Comparison of ENCODE assay signal across 1 cellular context in genomic region chr9:135219676-135220600, GRCh38.
TF ChIP-seq lines count a peak whose summit lies in the region.

No MANE protein-coding gene starts in this region.

TF ChIP-seq in H1, 55 proteins besides CTCF, POLR2A, EP300 and RAD21 (continued from another document):
- TF ChIP-seq, protein P1, sequence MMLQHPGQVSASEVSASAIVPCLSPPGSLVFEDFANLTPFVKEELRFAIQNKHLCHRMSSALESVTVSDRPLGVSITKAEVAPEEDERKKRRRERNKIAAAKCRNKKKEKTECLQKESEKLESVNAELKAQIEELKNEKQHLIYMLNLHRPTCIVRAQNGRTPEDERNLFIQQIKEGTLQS (IDR thresholded peaks at IDR 0.05; ENCODE audit: insufficient read depth, low read depth, low read length): no peak
- TF ChIP-seq CREB1 (IDR thresholded peaks at IDR 0.05): no peak
- no peak for TF ChIP-seq RXRA (IDR thresholded peaks at IDR 0.05; ENCODE audit: insufficient read depth, low read depth, low read length)
- TF ChIP-seq NANOG (IDR thresholded peaks at IDR 0.05; ENCODE audit: insufficient read depth, low read depth, low read length, poor library complexity, severe bottlenecking): no peak
- no peak for TF ChIP-seq MAX (IDR thresholded peaks at IDR 0.05)
- TF ChIP-seq RFX5 (IDR thresholded peaks at IDR 0.05; ENCODE audit: borderline replicate concordance, low read depth, low read length): no peak
- TF ChIP-seq KDM1A (IDR thresholded peaks at IDR 0.05; ENCODE audit: borderline replicate concordance, low read length): no peak
- no peak for TF ChIP-seq TAF7 (optimal IDR thresholded peaks at IDR 0.05; ENCODE audit: borderline replicate concordance, low read depth, low read length)
- TF ChIP-seq TBP (IDR thresholded peaks at IDR 0.05; ENCODE audit: low read depth, low read length): no peak
- no peak for TF ChIP-seq SIRT6 (IDR thresholded peaks at IDR 0.05; ENCODE audit: low read length)
- TF ChIP-seq BCL11A (IDR thresholded peaks at IDR 0.05; ENCODE audit: low read depth in 2 of 2, low read length in 2 of 2): no peak
- no peak for TF ChIP-seq CHD7 (IDR thresholded peaks at IDR 0.05; ENCODE audit: insufficient replicate concordance, low read length)
- TF ChIP-seq TCF12 (IDR thresholded peaks at IDR 0.05; ENCODE audit: low read depth, low read length): no peak
- no peak for TF ChIP-seq SIX5 (IDR thresholded peaks at IDR 0.05; ENCODE audit: low read depth, low read length)
- TF ChIP-seq EGR1 (IDR thresholded peaks at IDR 0.05; ENCODE audit: borderline replicate concordance, low read depth, low read length): no peak
- TF ChIP-seq CHD1 (IDR thresholded peaks at IDR 0.05; ENCODE audit: low read depth, low read length): no peak
- TF ChIP-seq, protein P2, sequence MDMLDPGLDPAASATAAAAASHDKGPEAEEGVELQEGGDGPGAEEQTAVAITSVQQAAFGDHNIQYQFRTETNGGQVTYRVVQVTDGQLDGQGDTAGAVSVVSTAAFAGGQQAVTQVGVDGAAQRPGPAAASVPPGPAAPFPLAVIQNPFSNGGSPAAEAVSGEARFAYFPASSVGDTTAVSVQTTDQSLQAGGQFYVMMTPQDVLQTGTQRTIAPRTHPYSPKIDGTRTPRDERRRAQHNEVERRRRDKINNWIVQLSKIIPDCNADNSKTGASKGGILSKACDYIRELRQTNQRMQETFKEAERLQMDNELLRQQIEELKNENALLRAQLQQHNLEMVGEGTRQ (IDR thresholded peaks at IDR 0.05; ENCODE audit: low read length): no peak
- no peak for TF ChIP-seq SP4 (IDR thresholded peaks at IDR 0.05; ENCODE audit: low read length)
- no peak for TF ChIP-seq FOSL1 (IDR thresholded peaks at IDR 0.05; ENCODE audit: insufficient read depth, low read depth, low read length)
